16 cellular contexts compared by ENCODE assay signal in the genomic region with DNA sequence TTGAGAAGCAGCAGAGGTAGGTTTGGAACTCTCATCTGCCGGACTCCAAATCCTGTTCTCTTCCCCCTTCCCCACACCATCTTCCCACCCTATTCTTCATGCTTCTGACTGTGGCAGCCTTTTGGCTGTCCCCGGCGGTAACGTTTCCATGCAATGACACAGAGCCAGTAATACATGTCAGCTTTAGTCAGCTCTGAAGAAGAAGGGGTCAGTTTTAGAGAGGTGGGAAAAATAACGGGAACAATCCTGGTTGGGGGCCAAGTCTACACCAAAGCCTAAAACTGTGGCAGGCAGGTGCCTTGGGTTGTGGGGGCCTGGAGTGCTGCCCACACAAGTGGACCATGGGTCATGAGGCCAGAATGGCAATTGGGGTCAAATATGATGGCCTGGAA.
DNase-seq lines count a peak whose midpoint lies in the region; ATAC-seq lines count a peak whose summit lies in the region.
"Had no signal": no experiment of that assay in that cellular context is flagged by ENCODE, and none has a peak within 500 bp of the region (broad histone marks: within the 10 kb centered on the region; RNA-seq: fewer than 3 reads in every experiment).

No MANE protein-coding gene starts in this region.

- H3K4me1 Mint-ChIP-seq in dendritic cell treated with granulocyte-macrophage colony-stimulating factor and Interleukin-4, amounts not matched to agents 40 ng/mL and 50 ng/mL, for 4 days (ENCODE audit: low read depth) = peaks cover 53% of the 10 kb centered on the region

- peaks cover 4 to 5% of the 10 kb centered on the region in 2 donors for H3K4me1 ChIP-seq in neuronal stem cell (ENCODE audit: control insufficient read depth in 2 of 2, insufficient read depth in 1 of 2, low read depth in 1 of 2, low read length in 2 of 2)

- H2AFZ ChIP-seq in neuronal stem cell (ENCODE audit: low read length) = no peak overlapping the region
- H2AFZ ChIP-seq: GM23248 had no signal

- H3K9ac ChIP-seq in neuronal stem cell (ENCODE audit: low read depth, low read length, poor library complexity) = no peak overlapping the region
- H3K9ac ChIP-seq: GM23248 had no signal

- no peak overlapping the region for H2BK12ac ChIP-seq in neuronal stem cell (ENCODE audit: low read length)

- no peak overlapping the region for H3K14ac ChIP-seq in neuronal stem cell (ENCODE audit: low read length)

- peak overlapping the region; percentile 28 for H2AK5ac ChIP-seq in neuronal stem cell (ENCODE audit: low read depth, low read length)

- H3K27me3 Mint-ChIP-seq in dendritic cell treated with granulocyte-macrophage colony-stimulating factor and Interleukin-4, amounts not matched to agents 40 ng/mL and 50 ng/mL, for 4 days = peaks cover 54% of the 10 kb centered on the region
- H3K27me3 Mint-ChIP-seq: CD4-positive, alpha-beta T cell had no signal

- no peak overlapping the region for H3K4ac ChIP-seq in neuronal stem cell (ENCODE audit: low read length)

- H2BK15ac ChIP-seq in neuronal stem cell (ENCODE audit: low read length) = no peak overlapping the region

- no peak overlapping the region for H2BK5ac ChIP-seq in neuronal stem cell (ENCODE audit: low read length)

- no peaks in the 10 kb centered on the region for H3K27me3 ChIP-seq in neuronal stem cell (ENCODE audit: control insufficient read depth in 3 of 3, insufficient read depth in 3 of 3, low read depth in 1 of 3, low read length in 3 of 3)

- peak overlapping the region; percentile 47 for H2BK120ac ChIP-seq in neuronal stem cell (ENCODE audit: low read depth, low read length)

- no peak overlapping the region for H3K27ac ChIP-seq in neuronal stem cell (replicated peaks; ENCODE audit: low read length)
- H3K27ac ChIP-seq: 22Rv1, GM23248 had no signal

- H3K9me3 Mint-ChIP-seq in dendritic cell treated with granulocyte-macrophage colony-stimulating factor and Interleukin-4, amounts not matched to agents 40 ng/mL and 50 ng/mL, for 4 days = peaks cover 22% of the 10 kb centered on the region
- H3K9me3 Mint-ChIP-seq: CD4-positive, alpha-beta T cell had no signal

- intact Hi-C loops in cardiac septum (cut with DNase I) (no loop called here), left ventricle myocardium superior (cut with micrococcal nuclease) (no loop called here)
- intact Hi-C loops in dendritic cell treated with granulocyte-macrophage colony-stimulating factor and Interleukin-4, amounts not matched to agents 40 ng/mL and 50 ng/mL, for 4 days (cut with micrococcal nuclease) = no loop called here

- H3K36me3 ChIP-seq in neuronal stem cell (replicated peaks in 1 of 2; ENCODE audit: control insufficient read depth in 2 of 2, insufficient read depth in 2 of 2, low read length in 2 of 2) = no peaks in the 10 kb centered on the region

- DNase-seq in cardiac septum (ENCODE audit: low spot score) = peak; percentile 27
- no peak for DNase-seq in left ventricle myocardium superior
- DNase-seq in neuronal stem cell (ENCODE audit: low spot score) = no peak
- no peak for DNase-seq in Kasumi-1 (lab: John Stamatoyannopoulos, UW)
- no peak for DNase-seq in NCI-H2227 treated with DMSO at 0.1 percent for 48 hours (lab: John Stamatoyannopoulos, UW)
- DNase-seq: C1 segment of cervical spinal cord; Calu3; CD4-positive, alpha-beta T cell; DMS79; GDM1; GM23248; KG1 had no signal

- H4K91ac ChIP-seq in neuronal stem cell (ENCODE audit: low read depth, low read length, poor library complexity) = no peak overlapping the region

- peaks cover 5% of the 10 kb centered on the region for H3K36me3 Mint-ChIP-seq in dendritic cell treated with granulocyte-macrophage colony-stimulating factor and Interleukin-4, amounts not matched to agents 40 ng/mL and 50 ng/mL, for 4 days (ENCODE audit: low read depth)

- H3K9me3 ChIP-seq in neuronal stem cell (replicated peaks in 1 of 2; ENCODE audit: control insufficient read depth in 2 of 2, insufficient read depth in 1 of 2, low read depth in 1 of 2, low read length in 2 of 2) = peaks cover 11 to 21% of the 10 kb centered on the region in 2 donors

- peak overlapping the region; percentile 47 for H3K27ac Mint-ChIP-seq in dendritic cell treated with granulocyte-macrophage colony-stimulating factor and Interleukin-4, amounts not matched to agents 40 ng/mL and 50 ng/mL, for 4 days
- H3K27ac Mint-ChIP-seq: CD4-positive, alpha-beta T cell had no signal

- no peak overlapping the region for H4K8ac ChIP-seq in neuronal stem cell (ENCODE audit: low read depth, low read length)

- no peak overlapping the region for H3K4me3 Mint-ChIP-seq in dendritic cell treated with granulocyte-macrophage colony-stimulating factor and Interleukin-4, amounts not matched to agents 40 ng/mL and 50 ng/mL, for 4 days
- H3K4me3 Mint-ChIP-seq: CD4-positive, alpha-beta T cell had no signal

- H3K4me2 ChIP-seq in neuronal stem cell (ENCODE audit: insufficient read depth, low read length, poor library complexity, severe bottlenecking) = no peak overlapping the region

- no peak overlapping the region for H3K18ac ChIP-seq in neuronal stem cell (ENCODE audit: low read length)

- H3K79me1 ChIP-seq in neuronal stem cell (ENCODE audit: low read depth, low read length) = no peaks in the 10 kb centered on the region

- WGBS in neuronal stem cell (ENCODE audit: extremely low coverage in 2 of 2, insufficient read length in 2 of 2, insufficient replicate concordance in 1 of 2), 2 donors = no CpG with 5 or more reads among the region's 5 CpGs

- H3K4me3 ChIP-seq in neuronal stem cell (ENCODE audit: low read length in 2 of 2) = no peak overlapping the region
- H3K4me3 ChIP-seq: GM23248 had no signal

- H3K23ac ChIP-seq in neuronal stem cell (ENCODE audit: low read depth, low read length, poor library complexity) = no peak overlapping the region

- ATAC-seq in left ventricle myocardium superior = no peak
- ATAC-seq in GM21619 (IDR thresholded peaks at IDR 0.05; ENCODE audit: unreplicated experiment) = no peak
- ATAC-seq: HCT116 had no signal
